ENCODE assay signal across 20 cellular contexts in the genomic region with DNA sequence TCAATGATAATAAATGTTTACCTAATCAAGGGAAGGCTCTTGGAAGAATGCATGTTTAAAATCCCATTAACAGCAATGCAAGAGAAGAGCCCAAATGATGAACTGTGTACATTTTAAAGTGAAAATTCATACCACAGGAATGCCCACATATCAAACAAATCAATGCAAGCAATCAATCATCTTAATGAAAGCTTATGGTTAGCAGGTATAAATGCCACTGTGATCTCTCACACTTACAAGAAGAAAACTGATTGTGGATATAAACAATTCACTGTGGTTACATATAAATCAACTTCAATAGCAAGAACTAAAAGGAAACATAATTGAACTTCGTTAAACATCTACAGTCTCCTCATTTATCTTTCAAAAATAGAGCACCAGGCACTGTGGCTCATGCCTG.
DNase-seq lines count a peak whose midpoint lies in the region; TF ChIP-seq lines count a peak whose summit lies in the region.
"Had no signal": no experiment of that assay in that cellular context is flagged by ENCODE, and none has a peak within 500 bp of the region (broad histone marks: within the 10 kb centered on the region; RNA-seq: fewer than 3 reads in every experiment).

No MANE protein-coding gene starts in this region.

- H3K4me3 ChIP-seq in mammary epithelial cell (replicated peaks in 1 of 3; ENCODE audit: insufficient read depth in 1 of 3, low read depth in 2 of 3, low read length in 3 of 3) (no peak overlapping the region), breast epithelium (no peak overlapping the region)
- H3K4me3 ChIP-seq: A549, GM23248 had no signal

- no peaks in the 10 kb centered on the region for H4K20me1 ChIP-seq in mammary epithelial cell (ENCODE audit: insufficient read depth, low read length)

- no peak for TF ChIP-seq POLR2A in breast epithelium (IDR thresholded peaks at IDR 0.05)

- no peak overlapping the region for H3K27ac ChIP-seq in mammary epithelial cell (ENCODE audit: insufficient read depth, low read depth, low read length)
- H3K27ac ChIP-seq in breast epithelium, result no peak overlapping the region
- H3K27ac ChIP-seq: A549, C4-2B, GM23248 had no signal

- TF ChIP-seq CTCF in mammary epithelial cell (conservative IDR thresholded peaks at IDR 0.05 in 1 of 2, IDR thresholded peaks at IDR 0.05 in 1 of 2; ENCODE audit: extremely low read depth in 1 of 2, insufficient read depth in 1 of 2, low read depth in 1 of 2, low read length in 2 of 2), result no peak
- no peak for TF ChIP-seq CTCF in breast epithelium (IDR thresholded peaks at IDR 0.05)

- H2AFZ ChIP-seq in mammary epithelial cell (ENCODE audit: low read depth, low read length), result no peak overlapping the region
- H2AFZ ChIP-seq: GM23248 had no signal

- no peaks in the 10 kb centered on the region for H3K36me3 ChIP-seq in mammary epithelial cell (ENCODE audit: insufficient read depth, low read length)
- no peaks in the 10 kb centered on the region for H3K36me3 ChIP-seq in breast epithelium
- H3K36me3 ChIP-seq: BE2C had no signal

- peak; percentile 1 for DNase-seq in mammary epithelial cell
- no peak for DNase-seq in breast epithelium (ENCODE audit: low spot score in 2 of 2)
- peak; percentile 1 for DNase-seq in amniotic epithelial cell (ENCODE audit: low read depth)
- DNase-seq in renal cortical epithelial cell (ENCODE audit: low read depth), result peak; percentile 1
- no peak for DNase-seq in NCI-H1105 treated with DMSO at 0.1 percent for 48 hours (lab: John Stamatoyannopoulos, UW)
- no peak for DNase-seq in NCI-H345 treated with DMSO at 0.1 percent for 48 hours (lab: John Stamatoyannopoulos, UW; ENCODE audit: unreplicated experiment)
- DNase-seq: 8988T; ACHN; AML-193; BE2C; Caco-2; CD4-positive, CD25-positive, alpha-beta regulatory T cell; CD8-positive, alpha-beta T cell; DMS153; DND-41; GM23248; H7; HCEC 1CT had no signal

- no TSS peak for BruUV-seq in mammary epithelial cell (replicated peaks; lab: Mats Ljungman, UMichigan)

- CTCF ChIA-PET in mammary epithelial cell (lab: Charles Lee; ENCODE audit: low non-redundant PET), result no interaction called here

- dilution Hi-C loops in mammary epithelial cell (cut with HindIII; ENCODE audit: low sequenced_read_pairs), result no loop called here

- H3K27me3 ChIP-seq in mammary epithelial cell (ENCODE audit: insufficient read depth, low read length) (no peaks in the 10 kb centered on the region), breast epithelium (no peaks in the 10 kb centered on the region)
- H3K27me3 ChIP-seq: BE2C had no signal

- H3K4me2 ChIP-seq in mammary epithelial cell (ENCODE audit: insufficient read depth, low read depth, low read length), result no peak overlapping the region
- H3K4me2 ChIP-seq: A549 had no signal

- H3K9ac ChIP-seq in mammary epithelial cell (ENCODE audit: insufficient read depth, low read length), result no peak overlapping the region
- H3K9ac ChIP-seq: GM23248 had no signal

- intact Hi-C loops in mammary epithelial cell (cut with micrococcal nuclease), result no loop called here
- intact Hi-C loops in breast epithelium (cut with DNase I; ENCODE audit: low total_unique reads), result loop anchor here (10.0 kb wide), 1 partner anchor 659 kb away; no protein-coding TSS in a partner anchor

- 0% methylated on average over 1 of the region's 1 CpG for WGBS in mammary epithelial cell (ENCODE audit: low coverage, missing lambda C conversion rate)

- H3K79me2 ChIP-seq in mammary epithelial cell (ENCODE audit: insufficient read depth, low read length), result no peaks in the 10 kb centered on the region

- no peaks in the 10 kb centered on the region for H3K4me1 ChIP-seq in mammary epithelial cell (ENCODE audit: insufficient read depth, low read length)
- no peaks in the 10 kb centered on the region for H3K4me1 ChIP-seq in breast epithelium
- H3K4me1 ChIP-seq: A549, BE2C, Caco-2 had no signal

- in situ Hi-C loops in mammary epithelial cell (cut with MboI; ENCODE audit: low sequenced_read_pairs in 2 of 2), result no loop called here

- H3K9me3 ChIP-seq in mammary epithelial cell (replicated peaks; ENCODE audit: insufficient read depth, low read length) (no peaks in the 10 kb centered on the region), breast epithelium (no peaks in the 10 kb centered on the region)
- H3K9me3 ChIP-seq: A549, BE2C, Caco-2 had no signal

Comparison
In these comparisons a context has a peak if more than half of its experiments do, and no peak if none do; other contexts are left out.
1. DNase-seq: peak in mammary epithelial cell (single experiment), amniotic epithelial cell (single experiment) and renal cortical epithelial cell (single experiment); none in breast epithelium (0 of 2), NCI-H1105 treated with DMSO at 0.1 percent for 48 hours (single experiment) and NCI-H345 treated with DMSO at 0.1 percent for 48 hours (single experiment).